ENCODE assay signal across 9 cellular contexts in genomic region chr1:62508187-62508758, GRCh38.
DNase-seq lines count a peak whose midpoint lies in the region; ATAC-seq, FAIRE-seq and TF ChIP-seq lines count a peak whose summit lies in the region.
"Had no signal": no experiment of that assay in that cellular context is flagged by ENCODE, and none has a peak within 500 bp of the region (broad histone marks: within the 10 kb centered on the region; RNA-seq: fewer than 3 reads in every experiment).

No MANE protein-coding gene starts in this region.

- TF ChIP-seq POLR2A in thyroid gland (IDR thresholded peaks at IDR 0.05), result no peak

- no peaks in the 10 kb centered on the region for H3K27me3 ChIP-seq in thyroid gland
- H3K27me3 ChIP-seq: BLaER1 had no signal

- ATAC-seq in HG02763 (IDR thresholded peaks at IDR 0.05; ENCODE audit: unreplicated experiment), result no peak

- H3K36me3 Mint-ChIP-seq in glutamatergic neuron (ENCODE audit: unreplicated experiment), result no peaks in the 10 kb centered on the region
- H3K36me3 Mint-ChIP-seq in activated naive CD8-positive, alpha-beta T cell treated with anti-CD3 and anti-CD28 coated beads for 36 hours, result no peaks in the 10 kb centered on the region

- H3K27ac ChIP-seq in thyroid gland, result no peak overlapping the region
- H3K27ac ChIP-seq: BLaER1 had no signal

- WGBS in thyroid gland, 2 donors, result 88 to 97% methylated on average over 1 of the region's 1 CpG

- H3K9me3 ChIP-seq in thyroid gland, result no peaks in the 10 kb centered on the region
- H3K9me3 ChIP-seq: BLaER1 had no signal

- no peaks in the 10 kb centered on the region for H3K36me3 ChIP-seq in thyroid gland

- H3K4me3 ChIP-seq in thyroid gland (replicated peaks in 1 of 3), result no peak overlapping the region
- H3K4me3 ChIP-seq: BLaER1 had no signal

- no peaks in the 10 kb centered on the region for H3K27me3 Mint-ChIP-seq in glutamatergic neuron (ENCODE audit: unreplicated experiment)
- no peaks in the 10 kb centered on the region for H3K27me3 Mint-ChIP-seq in activated naive CD8-positive, alpha-beta T cell treated with anti-CD3 and anti-CD28 coated beads for 36 hours

- no peaks in the 10 kb centered on the region for H3K4me1 ChIP-seq in thyroid gland
- H3K4me1 ChIP-seq: BLaER1 had no signal

- no peaks in the 10 kb centered on the region for H3K4me1 Mint-ChIP-seq in glutamatergic neuron (ENCODE audit: low read depth, unreplicated experiment)
- no peaks in the 10 kb centered on the region for H3K4me1 Mint-ChIP-seq in activated naive CD8-positive, alpha-beta T cell treated with anti-CD3 and anti-CD28 coated beads for 36 hours

- H3K27ac Mint-ChIP-seq in glutamatergic neuron (ENCODE audit: unreplicated experiment), result no peak overlapping the region
- H3K27ac Mint-ChIP-seq in activated naive CD8-positive, alpha-beta T cell treated with anti-CD3 and anti-CD28 coated beads for 36 hours, result no peak overlapping the region

- peak; percentile 82 for FAIRE-seq in TTC549 (lab: Jason Lieb, UNC)

- intact Hi-C loops in thyroid gland (cut with DNase I), result no loop called here

- no peaks in the 10 kb centered on the region for H3K9me3 Mint-ChIP-seq in glutamatergic neuron (ENCODE audit: unreplicated experiment)
- H3K9me3 Mint-ChIP-seq in activated naive CD8-positive, alpha-beta T cell treated with anti-CD3 and anti-CD28 coated beads for 36 hours, result no peaks in the 10 kb centered on the region

- DNase-seq in NCI-H1417 (lab: John Stamatoyannopoulos, UW) (peak; percentile 7 to 68 (median 7)), NCI-H1417 treated with DMSO at 0.1 percent for 48 hours (lab: John Stamatoyannopoulos, UW) (no peak), LHCN-M2 (ENCODE audit: low read depth) (peak; percentile 48), glutamatergic neuron (no peak), thyroid gland (no peak)
- no peak for DNase-seq in activated naive CD8-positive, alpha-beta T cell treated with anti-CD3 and anti-CD28 coated beads for 36 hours

- TF ChIP-seq CTCF in glutamatergic neuron (IDR thresholded peaks at IDR 0.05; ENCODE audit: partially characterized antibody, unreplicated experiment) (peak; percentile 52), thyroid gland (IDR thresholded peaks at IDR 0.05) (peak in 5 of 6 experiments; percentile 16 to 56 (median 49))

- H3K4me3 Mint-ChIP-seq in glutamatergic neuron (ENCODE audit: unreplicated experiment), result no peak overlapping the region
- H3K4me3 Mint-ChIP-seq in activated naive CD8-positive, alpha-beta T cell treated with anti-CD3 and anti-CD28 coated beads for 36 hours, result no peak overlapping the region

Comparison
In these comparisons a context has a peak if more than half of its experiments do, and no peak if none do; other contexts are left out.
1. DNase-seq: peak in NCI-H1417 (3 of 3) and LHCN-M2 (single experiment); none in NCI-H1417 treated with DMSO at 0.1 percent for 48 hours (single experiment), glutamatergic neuron (single experiment), thyroid gland (0 of 2) and activated naive CD8-positive, alpha-beta T cell treated with anti-CD3 and anti-CD28 coated beads for 36 hours (single experiment).